In genomic region chr20:58375796-58376195, GRCh38 we compare ENCODE assay signal across 28 cellular contexts. TPM values are rescaled to one million over a fixed set of nuclear protein-coding genes. Genes with fewer than 3 reads are reported as not detected.
A peak's percentile ranks its signal among the peaks of the same experiment; 100 is the strongest.
DNase-seq lines count a peak whose midpoint lies in the region; ATAC-seq and TF ChIP-seq lines count a peak whose summit lies in the region.
"Had no signal": no experiment of that assay in that cellular context is flagged by ENCODE, and none has a peak within 500 bp of the region (broad histone marks: within the 10 kb centered on the region; RNA-seq: fewer than 3 reads in every experiment).

No MANE protein-coding gene starts in this region.

- intact Hi-C loops in IMR-90 (cut with micrococcal nuclease), result loop anchor here (5.0 kb wide), 1 partner anchor 48 kb away; no protein-coding TSS in a partner anchor

- peaks cover 5% of the 10 kb centered on the region for H3K9me1 ChIP-seq in IMR-90 (ENCODE audit: insufficient read depth, low read length)

- no peak overlapping the region for H2AK9ac ChIP-seq in IMR-90 (replicated peaks; ENCODE audit: low read depth, low read length, poor library complexity)

- H3K79me1 ChIP-seq in IMR-90 (ENCODE audit: low read depth in 1 of 2, low read length in 2 of 2), result no peaks in the 10 kb centered on the region
- H3K79me1 ChIP-seq in mesendoderm (ENCODE audit: low read length), result no peaks in the 10 kb centered on the region

- H2BK120ac ChIP-seq in IMR-90 (ENCODE audit: low read depth, low read length), result no peak overlapping the region
- H2BK120ac ChIP-seq in mesendoderm (ENCODE audit: low read depth, low read length), result no peak overlapping the region

- no TSS peak for BruUV-seq in IMR-90 (replicated peaks; lab: Mats Ljungman, UMichigan)

- H4K20me1 ChIP-seq in IMR-90 (ENCODE audit: insufficient read depth, low read length) (no peaks in the 10 kb centered on the region), SK-N-SH (ENCODE audit: insufficient read depth) (no peaks in the 10 kb centered on the region)
- H4K20me1 ChIP-seq: BLaER1 treated with 17β-estradiol and CSF1 and Interleukin-3, amounts not matched to agents 10 nM and 100 nM had no signal

- H2BK20ac ChIP-seq in IMR-90 (ENCODE audit: low read depth, low read length), result no peak overlapping the region

- H3K36me3 Mint-ChIP-seq in type B pancreatic cell, result no peaks in the 10 kb centered on the region

- H3K23ac ChIP-seq in IMR-90 (ENCODE audit: low read depth, low read length), result no peak overlapping the region
- no peak overlapping the region for H3K23ac ChIP-seq in mesendoderm (ENCODE audit: low read length)

- H4K5ac ChIP-seq in IMR-90 (ENCODE audit: low read depth, low read length), result no peak overlapping the region; the same call in 1 of the 2 replicates
- no peak overlapping the region for H4K5ac ChIP-seq in mesendoderm (ENCODE audit: low read length)

- no peak overlapping the region for H2BK15ac ChIP-seq in IMR-90 (ENCODE audit: low read depth, low read length)
- no peak overlapping the region for H2BK15ac ChIP-seq in mesendoderm (replicated peaks; ENCODE audit: low read depth)

- no peak overlapping the region for H3K4me2 ChIP-seq in IMR-90 (ENCODE audit: low read depth, low read length)
- H3K4me2 ChIP-seq in mesendoderm (ENCODE audit: low read length), result no peak overlapping the region
- H3K4me2 ChIP-seq in SK-N-SH, result no peak overlapping the region

- H3K36me3 ChIP-seq in IMR-90 (ENCODE audit: control insufficient read depth, insufficient read depth, low read length) (no peaks in the 10 kb centered on the region), mesendoderm (ENCODE audit: control insufficient read depth, insufficient read depth, low read length) (no peaks in the 10 kb centered on the region), SK-N-SH (replicated peaks in 1 of 2; ENCODE audit: control insufficient read depth in 1 of 2, insufficient read depth in 2 of 2, low read length in 1 of 2) (no peaks in the 10 kb centered on the region)
- H3K36me3 ChIP-seq: BLaER1 treated with 17β-estradiol and CSF1 and Interleukin-3, amounts not matched to agents 10 nM and 100 nM; pancreas; spleen; WERI-Rb-1 had no signal

- dilution Hi-C loops in IMR-90 (cut with HindIII; ENCODE audit: low sequenced_read_pairs, unreplicated experiment), result no loop called here

- H3K9me3 ChIP-seq in IMR-90 (ENCODE audit: control insufficient read depth, insufficient read depth, low read length) (peaks cover 2% of the 10 kb centered on the region; the same call in 1 of the 2 replicates), SK-N-SH (no peaks in the 10 kb centered on the region)
- H3K9me3 ChIP-seq: pancreas had no signal

- H2BK5ac ChIP-seq in IMR-90 (ENCODE audit: low read depth, low read length, poor library complexity, severe bottlenecking) (no peak overlapping the region), mesendoderm (ENCODE audit: low read length) (no peak overlapping the region)

- H3K4ac ChIP-seq in IMR-90 (ENCODE audit: low read depth, low read length) (peak overlapping the region; percentile 14; the same call in 1 of the 2 replicates), mesendoderm (ENCODE audit: low read depth, low read length) (no peak overlapping the region)

- WGBS in IMR-90 (ENCODE audit: extremely low coverage in 2 of 2, insufficient read length in 1 of 2), 2 experiments, result no CpG with 5 or more reads among the region's 6 CpGs
- WGBS in mesendoderm (ENCODE audit: extremely low coverage, insufficient coverage, low lambda C conversion rate), result no CpG with 5 or more reads among the region's 6 CpGs
- WGBS in SK-N-SH (ENCODE audit: low lambda C conversion rate), result 86% methylated on average over 6 of the region's 6 CpGs

- peak overlapping the region; percentile 8 for H3K27ac Mint-ChIP-seq in type B pancreatic cell

- H4K8ac ChIP-seq in IMR-90 (ENCODE audit: low read depth in 2 of 2, low read length in 2 of 2), result peak overlapping the region in 1 of 2 experiments; percentile 61; a peak in 1 of 4 replicates
- no peak overlapping the region for H4K8ac ChIP-seq in mesendoderm (ENCODE audit: low read depth, low read length)

- no peaks in the 10 kb centered on the region for H3K79me2 ChIP-seq in mesendoderm (ENCODE audit: control insufficient read depth, insufficient read depth, low read length)
- H3K79me2 ChIP-seq in SK-N-SH (ENCODE audit: insufficient read depth), result no peaks in the 10 kb centered on the region

- TF ChIP-seq EP300 in SK-N-SH (IDR thresholded peaks at IDR 0.05; ENCODE audit: borderline replicate concordance in 1 of 2, low read depth in 1 of 2, low read length in 1 of 2), result no peak

- H3K56ac ChIP-seq in IMR-90 (ENCODE audit: extremely low read depth, insufficient read depth, low read length) (no peak overlapping the region), mesendoderm (ENCODE audit: low read length) (peak overlapping the region; percentile 72)

- no peaks in the 10 kb centered on the region; the same call in 1 of the 2 replicates for H3K4me1 ChIP-seq in IMR-90 (ENCODE audit: control insufficient read depth, insufficient read depth, low read length)
- peaks cover 8% of the 10 kb centered on the region for H3K4me1 ChIP-seq in mesendoderm (ENCODE audit: control insufficient read depth, low read depth, low read length)
- H3K4me1 ChIP-seq in SK-N-SH (ENCODE audit: control insufficient read depth in 1 of 2, insufficient read depth in 2 of 2, low read depth in 1 of 2, low read length in 1 of 2), result peaks cover 0 to 3% of the 10 kb centered on the region in 2 experiments; a peak in 1 of 4 replicates
- H3K4me1 ChIP-seq: foreskin keratinocyte, pancreas had no signal

- H2AFZ ChIP-seq in IMR-90 (replicated peaks; ENCODE audit: low read length, poor library complexity), result no peak overlapping the region
- no peak overlapping the region; the same call in 1 of the 2 replicates for H2AFZ ChIP-seq in SK-N-SH (ENCODE audit: low read depth)

- ATAC-seq in IMR-90 (ENCODE audit: low read depth), result no peak
- ATAC-seq: effector memory CD8-positive, alpha-beta T cell; foreskin keratinocyte; HCT116; left lobe of liver; pancreas; Right ventricle myocardium inferior had no signal

- H3K14ac ChIP-seq in IMR-90 (replicated peaks; ENCODE audit: low read depth, low read length), result no peak overlapping the region

- H2AK5ac ChIP-seq in IMR-90 (ENCODE audit: low read depth, low read length) (peak overlapping the region; percentile 4; the same call in 1 of the 2 replicates), mesendoderm (ENCODE audit: low read length) (no peak overlapping the region)

- DNase-seq in IMR-90, result no peak
- peak; percentile 50 for DNase-seq in ecto neural progenitor cell (ENCODE audit: low spot score)
- no peak for DNase-seq in mesendoderm
- no peak for DNase-seq in type B pancreatic cell (ENCODE audit: extremely low spot score, unreplicated experiment)
- DNase-seq in activated CD4-positive, CD25-positive, alpha-beta regulatory T cell (lab: John Stamatoyannopoulos, UW), result no peak
- no peak for DNase-seq in SK-N-SH
- DNase-seq in Kasumi-1 (lab: John Stamatoyannopoulos, UW), result no peak
- DNase-seq: activated CD4-positive, alpha-beta T cell treated with anti-CD3 and anti-CD28 coated beads, Interleukin-2, amount 50 U/mL, for 1 hour; activated naive CD4-positive, alpha-beta T cell treated with anti-CD3 and anti-CD28 coated beads, Interleukin-2, amount 50 U/mL, for 16 hours; Caco-2; DND-41; effector memory CD8-positive, alpha-beta T cell; foreskin keratinocyte; MV-4-11; naive B cell; NCI-H1436 treated with DMSO at 0.1 percent for 48 hours; NCI-H446; NCI-H82; pancreas; spleen; stimulated activated CD4-positive, alpha-beta T cell treated with anti-CD3 and anti-CD28 coated beads, Interleukin-2, amount 100 ng/mL, for 48 hours; T1000; trophoblast cell; WERI-Rb-1 had no signal

- no peak overlapping the region for H3K9ac ChIP-seq in IMR-90 (ENCODE audit: low read depth, low read length)
- H3K9ac ChIP-seq in mesendoderm (ENCODE audit: low read length), result peak overlapping the region; percentile 29
- no peak overlapping the region for H3K9ac ChIP-seq in SK-N-SH
- H3K9ac ChIP-seq: BLaER1 treated with 17β-estradiol and CSF1 and Interleukin-3, amounts not matched to agents 10 nM and 100 nM had no signal

- no peak for TF ChIP-seq RAD21 in IMR-90 (IDR thresholded peaks at IDR 0.05; ENCODE audit: low read length)
- no peak for TF ChIP-seq RAD21 in SK-N-SH (IDR thresholded peaks at IDR 0.05; ENCODE audit: low read length)

- in situ Hi-C loops in IMR-90 (cut with MboI; ENCODE audit: low sequenced_read_pairs), result no loop called here

- H3F3A ChIP-seq in SK-N-SH (replicated peaks; ENCODE audit: insufficient read depth), result peaks cover under 1% of the 10 kb centered on the region

- peak overlapping the region; percentile 3 for H3K4me3 Mint-ChIP-seq in type B pancreatic cell
- H3K4me3 Mint-ChIP-seq: effector memory CD8-positive, alpha-beta T cell; naive B cell had no signal

- TF ChIP-seq POLR2A in IMR-90 (IDR thresholded peaks at IDR 0.05; ENCODE audit: low read depth, low read length), result no peak

- H3K18ac ChIP-seq in IMR-90 (ENCODE audit: low read depth, low read length) (no peak overlapping the region), mesendoderm (ENCODE audit: low read length) (peak overlapping the region; percentile 42)

- H3K27me3 ChIP-seq in IMR-90 (ENCODE audit: control insufficient read depth, insufficient read depth, low read length), result 0 out of 2 replicates have a peak, but pooled peaks cover 2% of the 10 kb centered on the region
- no peaks in the 10 kb centered on the region for H3K27me3 ChIP-seq in mesendoderm (ENCODE audit: insufficient read depth, low read length, poor library complexity)
- no peaks in the 10 kb centered on the region for H3K27me3 ChIP-seq in SK-N-SH (ENCODE audit: insufficient read depth)
- H3K27me3 ChIP-seq: BLaER1 treated with 17β-estradiol and CSF1 and Interleukin-3, amounts not matched to agents 10 nM and 100 nM; foreskin keratinocyte; pancreas had no signal

- no peaks in the 10 kb centered on the region for H3K27me3 Mint-ChIP-seq in type B pancreatic cell

- peaks cover 37% of the 10 kb centered on the region for H3K4me1 Mint-ChIP-seq in type B pancreatic cell (ENCODE audit: unreplicated experiment)

- H3K4me3 ChIP-seq in IMR-90 (ENCODE audit: insufficient read depth, low read depth, low read length), result no peak overlapping the region
- H3K4me3 ChIP-seq in mesendoderm (ENCODE audit: low read length), result no peak overlapping the region
- no peak overlapping the region for H3K4me3 ChIP-seq in SK-N-SH (ENCODE audit: low read depth in 2 of 2, low read length in 1 of 2)
- H3K4me3 ChIP-seq: BLaER1 treated with 17β-estradiol and CSF1 and Interleukin-3, amounts not matched to agents 10 nM and 100 nM; pancreas; spleen had no signal

- peaks cover 2% of the 10 kb centered on the region for H3K9me3 Mint-ChIP-seq in type B pancreatic cell

- no peaks in the 10 kb centered on the region for H3K9me2 ChIP-seq in SK-N-SH

- no peak overlapping the region for H4K91ac ChIP-seq in IMR-90 (ENCODE audit: insufficient read depth, low read depth, low read length)

- H3K27ac ChIP-seq in IMR-90 (ENCODE audit: insufficient read depth, low read length) (no peak overlapping the region), mesendoderm (ENCODE audit: low read depth, low read length) (no peak overlapping the region), SK-N-SH (ENCODE audit: low read depth in 2 of 2, low read length in 1 of 2) (no peak overlapping the region)
- H3K27ac ChIP-seq: BLaER1 treated with 17β-estradiol and CSF1 and Interleukin-3, amounts not matched to agents 10 nM and 100 nM; foreskin keratinocyte; pancreas; spleen; WERI-Rb-1 had no signal

- CTCF ChIA-PET in IMR-90 (lab: Yijun Ruan, JAX), result no interaction called here
- CTCF ChIA-PET in SK-N-SH (lab: Yijun Ruan, JAX), result interaction anchor here (1.1 kb wide), 1 partner anchor 15 kb away, joined by 3 read pairs; no protein-coding TSS in a partner anchor

- TF ChIP-seq CTCF in IMR-90 (conservative IDR thresholded peaks at IDR 0.05; ENCODE audit: low read depth, low read length), result no peak
- no peak for TF ChIP-seq CTCF in type B pancreatic cell (conservative IDR thresholded peaks at IDR 0.05)
- no peak for TF ChIP-seq CTCF in SK-N-SH (IDR thresholded peaks at IDR 0.05)

- POLR2A ChIA-PET in IMR-90 (lab: Charles Lee; ENCODE audit: unreplicated experiment), result no interaction called here
- POLR2A ChIA-PET in SK-N-SH (lab: Yijun Ruan, JAX), result no interaction called here

RNA-seq across cellular contexts. Expression of gene VAPB, which starts 13.2 kb away (rescaled TPM):
- total RNA-seq in IMR-90 (2012; rRNA removed) (9.1 and 12.8 TPM in 2 replicates), type B pancreatic cell (ENCODE audit: low replicate concordance) (58.9 and 62.6 TPM in 2 replicates)
- polyA plus RNA-seq in IMR-90 (2012; rRNA removed) (20.8 and 26.0 TPM in 2 replicates), SK-N-SH (2012; rRNA removed) (16.8 and 16.9 TPM in 2 replicates)
- 8.2 and 10.0 TPM in 2 replicates for polyA plus RNA-seq in IMR-90 (2012; cell fraction: cytosol; rRNA removed)
- polyA plus RNA-seq in IMR-90 (2012; cell fraction: nucleus; rRNA removed; ENCODE audit: low replicate concordance), result 9.1 and 22.4 TPM in 2 replicates
- 36.0 TPM for polyA plus RNA-seq in mesendoderm (2013, experiment 1 of 2)
- 35.9 TPM for polyA plus RNA-seq in mesendoderm (2013, experiment 2 of 2)
- 21.7 and 25.1 TPM in 2 replicates for polyA plus RNA-seq in SK-N-SH (2012; cell fraction: cytosol; rRNA removed)
- 19.8 and 23.8 TPM in 2 replicates for polyA plus RNA-seq in SK-N-SH (2012; cell fraction: nucleus; rRNA removed)
